Comparison of ENCODE assay signal across 11 cellular contexts in the genomic region with DNA sequence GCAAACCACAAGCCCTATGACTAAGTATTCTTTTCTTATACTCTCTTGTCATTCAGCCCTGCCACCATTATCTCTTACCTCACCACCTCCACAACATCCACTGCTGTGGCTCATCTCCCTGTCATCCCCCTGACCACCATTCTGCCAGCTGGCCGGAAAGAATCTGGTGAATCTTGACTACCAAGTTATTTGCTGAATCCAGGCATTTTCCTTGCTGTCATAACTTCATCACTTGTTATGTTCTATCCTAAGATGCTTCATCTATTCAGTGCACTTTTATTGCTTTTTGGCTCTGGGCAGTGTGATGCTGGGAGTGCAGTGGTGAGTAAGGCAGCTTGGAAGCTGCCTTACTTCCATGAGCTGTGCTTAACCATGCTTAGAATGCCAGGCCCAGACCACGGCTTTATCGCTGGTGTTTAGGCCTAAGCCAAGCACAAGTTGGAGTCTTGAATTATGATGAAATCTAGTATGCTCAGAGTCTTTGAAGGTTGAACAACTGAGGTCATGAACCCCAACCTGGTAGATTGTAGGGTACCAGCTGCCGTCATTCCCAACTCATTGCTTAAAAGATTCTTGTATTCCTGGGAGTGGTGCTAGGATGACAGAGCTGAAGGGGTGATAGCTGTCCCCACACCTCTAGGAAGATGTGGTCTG. TPM values are rescaled to one million over a fixed set of nuclear protein-coding genes. Genes with fewer than 3 reads are reported as not detected.
A peak's percentile ranks its signal among the peaks of the same experiment; 100 is the strongest.
DNase-seq lines count a peak whose midpoint lies in the region; ATAC-seq lines count a peak whose summit lies in the region.
"Had no signal": no experiment of that assay in that cellular context is flagged by ENCODE, and none has a peak within 500 bp of the region (broad histone marks: within the 10 kb centered on the region; RNA-seq: fewer than 3 reads in every experiment).

No MANE protein-coding gene starts in this region.

- H3K4me3 Mint-ChIP-seq in immature natural killer cell, result no peak overlapping the region
- H3K4me3 Mint-ChIP-seq: activated CD8-positive, alpha-beta memory T cell treated with anti-CD3 and anti-CD28 coated beads, Interleukin-2, amount 10 ng/mL, durations not matched to agents 7 days and 5 days; CD4-positive, alpha-beta T cell had no signal

- 5 to 7% methylated on average over 4 of the region's 4 CpGs for WGBS in GM23248 (ENCODE audit: low coverage in 1 of 2, low lambda C conversion rate in 2 of 2, missing lambda C conversion rate in 2 of 2), 2 experiments

- peaks cover 16 to 30% (median 20%) of the 10 kb centered on the region in 3 donors for H3K36me3 Mint-ChIP-seq in immature natural killer cell

- ATAC-seq in HG02870 (IDR thresholded peaks at IDR 0.05; ENCODE audit: unreplicated experiment) (no peak), HG03460 (IDR thresholded peaks at IDR 0.05; ENCODE audit: unreplicated experiment) (no peak)
- ATAC-seq: activated CD8-positive, alpha-beta memory T cell treated with anti-CD3 and anti-CD28 coated beads, Interleukin-2, amount 10 ng/mL, durations not matched to agents 7 days and 5 days had no signal

- in situ Hi-C loops in ACHN (cut with HindIII; ENCODE audit: low pct_ligation_motif_present, low pct_unique_long_range_greater_than_20kb, low sequenced_read_pairs) (no loop called here), GM23248 (cut with MboI) (no loop called here)

- H3K9me3 ChIP-seq in GM23248 (ENCODE audit: low read depth), result no peaks in the 10 kb centered on the region

- peak overlapping the region; percentile 60 to 77 (median 64) for H3K27ac Mint-ChIP-seq in immature natural killer cell
- H3K27ac Mint-ChIP-seq: activated CD8-positive, alpha-beta memory T cell treated with anti-CD3 and anti-CD28 coated beads, Interleukin-2, amount 10 ng/mL, durations not matched to agents 7 days and 5 days; CD4-positive, alpha-beta T cell had no signal

- no peaks in the 10 kb centered on the region for H4K20me1 ChIP-seq in GM23248 (ENCODE audit: insufficient read depth)

- H3K9me3 Mint-ChIP-seq in immature natural killer cell, result no peaks in the 10 kb centered on the region
- H3K9me3 Mint-ChIP-seq: CD4-positive, alpha-beta T cell had no signal

- DNase-seq in ACHN (peak; percentile 71), GM23248 (peak; percentile 99), amniotic epithelial cell (ENCODE audit: low read depth) (peak; percentile 99), immature natural killer cell (no peak), NCI-H1694 (lab: John Stamatoyannopoulos, UW) (no peak)
- no peak for DNase-seq in activated T-cell treated with anti-CD3 and anti-CD28 coated beads, Interleukin-2, amount 50 U/mL, for 48 hours
- DNase-seq: activated CD8-positive, alpha-beta memory T cell treated with anti-CD3 and anti-CD28 coated beads, Interleukin-2, amount 10 ng/mL, durations not matched to agents 7 days and 5 days; CD4-positive, alpha-beta T cell had no signal

- peak overlapping the region; percentile 67 for H3K4me2 ChIP-seq in GM23248 (ENCODE audit: unreplicated experiment)

- H3K27me3 ChIP-seq in GM23248 (replicated peaks; ENCODE audit: insufficient read depth), result no peaks in the 10 kb centered on the region
- H3K27me3 ChIP-seq: cardiac muscle cell had no signal

- H3K4me3 ChIP-seq in GM23248, result no peak overlapping the region
- H3K4me3 ChIP-seq: cardiac muscle cell had no signal

- peak overlapping the region; percentile 56 for H3K9ac ChIP-seq in GM23248

- H3K79me2 ChIP-seq in GM23248 (ENCODE audit: insufficient read depth), result peaks cover 18% of the 10 kb centered on the region; the same call in 1 of the 2 replicates

- peaks cover 66% of the 10 kb centered on the region for H3F3A ChIP-seq in GM23248 (ENCODE audit: insufficient read depth)

- H3K4me1 Mint-ChIP-seq in immature natural killer cell, result peaks cover 65 to 93% of the 10 kb centered on the region in 2 donors

- peaks cover 59% of the 10 kb centered on the region for H3K4me1 ChIP-seq in GM23248 (ENCODE audit: insufficient read depth)

- no peaks in the 10 kb centered on the region for H3K9me2 ChIP-seq in GM23248 (ENCODE audit: insufficient read depth)

- H3K27ac ChIP-seq in GM23248, result peak overlapping the region; percentile 87
- H3K27ac ChIP-seq: cardiac muscle cell had no signal

- no peak overlapping the region for H2AFZ ChIP-seq in GM23248

- peaks cover 0 to 11% (median 11%) of the 10 kb centered on the region in 3 donors for H3K27me3 Mint-ChIP-seq in immature natural killer cell (ENCODE audit: low read depth in 3 of 3)
- H3K27me3 Mint-ChIP-seq: activated CD8-positive, alpha-beta memory T cell treated with anti-CD3 and anti-CD28 coated beads, Interleukin-2, amount 10 ng/mL, durations not matched to agents 7 days and 5 days; CD4-positive, alpha-beta T cell had no signal

- peaks cover 5% of the 10 kb centered on the region; the same call in 1 of the 2 replicates for H3K36me3 ChIP-seq in GM23248 (ENCODE audit: low read depth)
- H3K36me3 ChIP-seq: cardiac muscle cell had no signal

RNA-seq across cellular contexts. Expression of gene APH1B, which starts 27.0 kb away (rescaled TPM):
- 15.8 and 18.6 TPM in 2 replicates for total RNA-seq in GM23248 (2014; rRNA removed; shearing (Covaris generic))
- polyA plus RNA-seq in GM23248 (2016; fragmentation: Nextera tagmentation; extraction: Ambion mirVana) (40.5 and 43.2 TPM in 2 replicates), immature natural killer cell (1 to 10 TPM; 4.8 to 7.8 (median 5.7) TPM)

Comparison
In these comparisons a context has a peak if more than half of its experiments do, and no peak if none do; other contexts are left out.
1. DNase-seq: peak in ACHN (single experiment), GM23248 (single experiment) and amniotic epithelial cell (single experiment); none in immature natural killer cell (0 of 3), NCI-H1694 (single experiment) and activated T-cell treated with anti-CD3 and anti-CD28 coated beads, Interleukin-2, amount 50 U/mL, for 48 hours (0 of 2).